Comparison of ENCODE assay signal across 15 cellular contexts in genomic region chr10:32041290-32042028, GRCh38. TPM values are rescaled to one million over a fixed set of nuclear protein-coding genes. Genes with fewer than 3 reads are reported as not detected.
A peak's percentile ranks its signal among the peaks of the same experiment; 100 is the strongest.
DNase-seq lines count a peak whose midpoint lies in the region; ATAC-seq and TF ChIP-seq lines count a peak whose summit lies in the region.
"Had no signal": no experiment of that assay in that cellular context is flagged by ENCODE, and none has a peak within 500 bp of the region (broad histone marks: within the 10 kb centered on the region; RNA-seq: fewer than 3 reads in every experiment).

No MANE protein-coding gene starts in this region.

- no peak overlapping the region for H2AK5ac ChIP-seq in neuronal stem cell (ENCODE audit: low read depth, low read length)

- no TSS peak for BruUV-seq in Panc1 (replicated peaks; lab: Mats Ljungman, UMichigan)

- no peak overlapping the region for H2BK15ac ChIP-seq in neuronal stem cell (ENCODE audit: low read length)

- H4K8ac ChIP-seq in neuronal stem cell (ENCODE audit: low read depth, low read length) = no peak overlapping the region

- peaks cover 57% of the 10 kb centered on the region for H3K4me1 Mint-ChIP-seq in activated CD4-positive, alpha-beta T cell treated with anti-CD3 and anti-CD28 coated beads for 36 hours

- no peak overlapping the region for H3K4me2 ChIP-seq in neuronal stem cell (ENCODE audit: insufficient read depth, low read length, poor library complexity, severe bottlenecking)

- no peak overlapping the region for H3K4me3 Mint-ChIP-seq in activated CD4-positive, alpha-beta T cell treated with anti-CD3 and anti-CD28 coated beads for 36 hours

- peak overlapping the region; percentile 48 for H3K27ac Mint-ChIP-seq in activated CD4-positive, alpha-beta T cell treated with anti-CD3 and anti-CD28 coated beads for 36 hours

- no peak overlapping the region for H2BK120ac ChIP-seq in neuronal stem cell (ENCODE audit: low read depth, low read length)

- peaks cover 58% of the 10 kb centered on the region for H3K36me3 Mint-ChIP-seq in activated CD4-positive, alpha-beta T cell treated with anti-CD3 and anti-CD28 coated beads for 36 hours (ENCODE audit: low read depth)

- H3K9ac ChIP-seq in neuronal stem cell (ENCODE audit: low read depth, low read length, poor library complexity) = no peak overlapping the region

- no peak overlapping the region for H2AFZ ChIP-seq in neuronal stem cell (ENCODE audit: low read length)

- H3K9me3 Mint-ChIP-seq in activated CD4-positive, alpha-beta T cell treated with anti-CD3 and anti-CD28 coated beads for 36 hours (ENCODE audit: low read depth) = no peaks in the 10 kb centered on the region

- H3K27ac ChIP-seq in Panc1 (ENCODE audit: low read length) (no peak overlapping the region), dorsolateral prefrontal cortex (no peak overlapping the region), neuronal stem cell (replicated peaks; ENCODE audit: low read length) (no peak overlapping the region)
- H3K27ac ChIP-seq: thyroid gland had no signal

- no peak overlapping the region for H3K14ac ChIP-seq in neuronal stem cell (ENCODE audit: low read length)

- WGBS in neuronal stem cell (ENCODE audit: extremely low coverage in 2 of 2, insufficient read length in 2 of 2, insufficient replicate concordance in 1 of 2), 2 donors = no CpG with 5 or more reads among the region's 1 CpG

- CTCF ChIA-PET in activated CD4-positive, alpha-beta T cell treated with anti-CD3 and anti-CD28 coated beads for 36 hours (lab: Charles Lee) = interaction anchor here (0.7 to 1.1 kb wide), 2 partner anchors 9 to 14 kb away, joined by 3 to 4 read pairs; no protein-coding TSS in a partner anchor
- CTCF ChIA-PET in Panc1 (lab: Charles Lee) = no interaction called here

- H4K91ac ChIP-seq in neuronal stem cell (ENCODE audit: low read depth, low read length, poor library complexity) = no peak overlapping the region

- POLR2A ChIA-PET in activated CD4-positive, alpha-beta T cell treated with anti-CD3 and anti-CD28 coated beads for 36 hours (lab: Charles Lee) = interaction anchor here (0.6 to 0.7 kb wide), 3 partner anchors 37 to 1095 kb away, joined by 3 to 5 read pairs (median 3); no protein-coding TSS in a partner anchor
- POLR2A ChIA-PET in Panc1 (lab: Charles Lee) = no interaction called here

- no peaks in the 10 kb centered on the region for H3K27me3 Mint-ChIP-seq in activated CD4-positive, alpha-beta T cell treated with anti-CD3 and anti-CD28 coated beads for 36 hours

- no peak for DNase-seq in activated CD4-positive, alpha-beta T cell treated with anti-CD3 and anti-CD28 coated beads for 36 hours
- DNase-seq in activated CD4-positive, alpha-beta T cell treated with anti-CD3 and anti-CD28 coated beads, Interleukin-2, amount 50 U/mL, for 1 hour = no peak
- DNase-seq in Panc1 (ENCODE audit: low read depth, low spot score) (no peak), left ventricle myocardium superior (no peak), sciatic nerve (ENCODE audit: low spot score) (no peak), dorsolateral prefrontal cortex (no peak), neuronal stem cell (ENCODE audit: low spot score) (no peak)
- DNase-seq: activated CD4-positive, alpha-beta T cell treated with anti-CD3 and anti-CD28 coated beads for 4 hours; activated naive CD4-positive, alpha-beta T cell treated with Interleukin-2 at 50 U/mL for 16 hours; Kasumi-1; NCI-H2081; NK-92 treated with Interleukin-12 subunit alpha and Interleukin-12 subunit beta, amount 100 ng/mL, for 24 hours; thyroid gland had no signal

- no peak overlapping the region for H3K23ac ChIP-seq in neuronal stem cell (ENCODE audit: low read depth, low read length, poor library complexity)

- no peak for TF ChIP-seq CTCF in Panc1 (IDR thresholded peaks at IDR 0.05)
- TF ChIP-seq CTCF in dorsolateral prefrontal cortex (IDR thresholded peaks at IDR 0.05 in 54 of 56, conservative IDR thresholded peaks at IDR 0.05 in 2 of 56; ENCODE audit: low read depth in 1 of 56, partially characterized antibody in 56 of 56) = no peak

- no peak overlapping the region for H3K18ac ChIP-seq in neuronal stem cell (ENCODE audit: low read length)

- H2BK12ac ChIP-seq in neuronal stem cell (ENCODE audit: low read length) = no peak overlapping the region

- peaks cover 34% of the 10 kb centered on the region for H3K36me3 ChIP-seq in Panc1 (ENCODE audit: control insufficient read depth, insufficient read depth, low read length)
- peaks cover 6 to 97% of the 10 kb centered on the region in 2 donors for H3K36me3 ChIP-seq in neuronal stem cell (replicated peaks in 1 of 2; ENCODE audit: control insufficient read depth in 2 of 2, insufficient read depth in 2 of 2, low read length in 2 of 2)

- no peak for ATAC-seq in activated CD4-positive, alpha-beta T cell treated with anti-CD3 and anti-CD28 coated beads for 36 hours
- peak; percentile 68; the same call in 1 of the 2 replicates for ATAC-seq in Panc1
- peak; percentile 39 for ATAC-seq in left ventricle myocardium superior
- peak; percentile 42 for ATAC-seq in sciatic nerve
- ATAC-seq in GM18873 (IDR thresholded peaks at IDR 0.05; ENCODE audit: low FRiP score, unreplicated experiment) = no peak

- peaks cover 3% of the 10 kb centered on the region for H3K79me1 ChIP-seq in neuronal stem cell (ENCODE audit: low read depth, low read length)

- H3K9me3 ChIP-seq in Panc1 (ENCODE audit: control insufficient read depth, insufficient read depth, low read depth, low read length) (no peaks in the 10 kb centered on the region), neuronal stem cell (replicated peaks in 1 of 2; ENCODE audit: control insufficient read depth in 2 of 2, insufficient read depth in 1 of 2, low read depth in 1 of 2, low read length in 2 of 2) (no peaks in the 10 kb centered on the region)
- H3K9me3 ChIP-seq: thyroid gland had no signal

- no peak overlapping the region for H3K4me3 ChIP-seq in Panc1 (ENCODE audit: low read depth in 2 of 2, low read length in 2 of 2)
- H3K4me3 ChIP-seq in dorsolateral prefrontal cortex = no peak overlapping the region
- H3K4me3 ChIP-seq in neuronal stem cell (ENCODE audit: low read length in 2 of 2) = no peak overlapping the region
- H3K4me3 ChIP-seq: coronary artery, thyroid gland had no signal

- no peak overlapping the region for H2BK5ac ChIP-seq in neuronal stem cell (ENCODE audit: low read length)

- in situ Hi-C loops in Panc1 (cut with HindIII; ENCODE audit: low pct_unique_long_range_greater_than_20kb, low sequenced_read_pairs) = no loop called here

- H3K4me1 ChIP-seq in Panc1 (ENCODE audit: control insufficient read depth, insufficient read depth, low read length) (no peaks in the 10 kb centered on the region; the same call in 1 of the 2 replicates), neuronal stem cell (ENCODE audit: control insufficient read depth in 2 of 2, insufficient read depth in 1 of 2, low read depth in 1 of 2, low read length in 2 of 2) (no peaks in the 10 kb centered on the region)
- H3K4me1 ChIP-seq: thyroid gland had no signal

- no peak overlapping the region for H3K4ac ChIP-seq in neuronal stem cell (ENCODE audit: low read length)

- no peaks in the 10 kb centered on the region for H3K27me3 ChIP-seq in Panc1 (ENCODE audit: control insufficient read depth, insufficient read depth, low read length)
- H3K27me3 ChIP-seq in dorsolateral prefrontal cortex = no peaks in the 10 kb centered on the region
- no peaks in the 10 kb centered on the region for H3K27me3 ChIP-seq in neuronal stem cell (ENCODE audit: control insufficient read depth in 3 of 3, insufficient read depth in 3 of 3, low read depth in 1 of 3, low read length in 3 of 3)
- H3K27me3 ChIP-seq: thyroid gland had no signal

- intact Hi-C loops in activated CD4-positive, alpha-beta T cell treated with anti-CD3 and anti-CD28 coated beads for 36 hours (cut with DNase I, micrococcal nuclease) = loop anchor here in 1 of 2 experiments (1.0 kb wide), 1 partner anchor 10 kb away; no protein-coding TSS in a partner anchor
- intact Hi-C loops in Panc1 (cut with micrococcal nuclease; ENCODE audit: unreplicated experiment) = no loop called here
- intact Hi-C loops in left ventricle myocardium superior (cut with micrococcal nuclease) = no loop called here
- intact Hi-C loops in sciatic nerve (cut with DNase I) = no loop called here
- intact Hi-C loops in dorsolateral prefrontal cortex (cut with DNase I) = no loop called here

RNA-seq across cellular contexts. Expression of gene KIF5B, which starts 14.8 kb away (rescaled TPM):
- 10 to 100 TPM; 57.4 to 59.9 TPM for total RNA-seq in activated CD4-positive, alpha-beta T cell treated with anti-CD3 and anti-CD28 coated beads for 36 hours
- 89.9 TPM for total RNA-seq in Panc1 (2021; ENCODE audit: unreplicated experiment)
- polyA plus RNA-seq in Panc1 (2012; ENCODE audit: insufficient read length) = 43.4 TPM
- 139 TPM for total RNA-seq in left ventricle myocardium superior
- total RNA-seq in sciatic nerve = 125 TPM
- 100 to 1,000 TPM in 84 of 120 experiments, 10 to 100 TPM in 36; 73.4 to 239 (median 109) TPM for total RNA-seq in dorsolateral prefrontal cortex
- 76.9 TPM for polyA plus RNA-seq in neuronal stem cell (2013, experiment 1 of 2)
- 78.4 TPM for polyA plus RNA-seq in neuronal stem cell (2013, experiment 2 of 2)

Comparison
In these comparisons a context has a peak if more than half of its experiments do, and no peak if none do; other contexts are left out.
1. ATAC-seq: peak in Panc1 (single experiment), left ventricle myocardium superior (single experiment) and sciatic nerve (single experiment); none in activated CD4-positive, alpha-beta T cell treated with anti-CD3 and anti-CD28 coated beads for 36 hours (single experiment) and GM18873 (single experiment).